Comparison of ENCODE assay signal across 13 cellular contexts in genomic region chr11:130407978-130408377, GRCh38. TPM values are rescaled to one million over a fixed set of nuclear protein-coding genes. Genes with fewer than 3 reads are reported as not detected.
DNase-seq lines count a peak whose midpoint lies in the region; ATAC-seq lines count a peak whose summit lies in the region.
"Had no signal": no experiment of that assay in that cellular context is flagged by ENCODE, and none has a peak within 500 bp of the region (broad histone marks: within the 10 kb centered on the region; RNA-seq: fewer than 3 reads in every experiment).

No MANE protein-coding gene starts in this region.

- no peak for ATAC-seq in GM21360 (IDR thresholded peaks at IDR 0.05; ENCODE audit: unreplicated experiment)
- ATAC-seq in GM21515 (IDR thresholded peaks at IDR 0.05; ENCODE audit: unreplicated experiment): no peak
- ATAC-seq in GM21825 (IDR thresholded peaks at IDR 0.05; ENCODE audit: unreplicated experiment): no peak
- ATAC-seq: gastrocnemius medialis; stimulated activated effector memory CD8-positive, alpha-beta T cell treated with anti-CD3 and anti-CD28 coated beads, Interleukin-12 subunit alpha, Interleukin-12 subunit beta, amount 100 ng/mL, for 72 hours had no signal

- H3K36me3 ChIP-seq in MG63: no peaks in the 10 kb centered on the region
- H3K36me3 ChIP-seq: gastrocnemius medialis had no signal

- DNase-seq in AG08395 (ENCODE audit: low spot score) (peak; percentile 90), MG63 (peak; percentile 95), epithelial cell of prostate (ENCODE audit: low read depth, low spot score) (peak; percentile 66), lung microvascular endothelial cell (ENCODE audit: low read depth in 2 of 2) (peak; percentile 3 to 30)
- DNase-seq in stimulated activated CD4-positive, alpha-beta T cell treated with anti-CD3 and anti-CD28 coated beads, Interleukin-12 subunit alpha, Interleukin-12 subunit beta, amount 100 ng/mL, for 4 hours: no peak
- DNase-seq: gastrocnemius medialis, NCI-H526 treated with DMSO at 0.1 percent for 48 hours had no signal

- H3K27ac ChIP-seq in epithelial cell of prostate: no peak overlapping the region
- H3K27ac ChIP-seq: C4-2B, gastrocnemius medialis, KMS-11 had no signal

- H3K27me3 ChIP-seq in MG63: no peaks in the 10 kb centered on the region
- H3K27me3 ChIP-seq: gastrocnemius medialis had no signal

- no peaks in the 10 kb centered on the region for H3K9me3 ChIP-seq in MG63
- H3K9me3 ChIP-seq: gastrocnemius medialis had no signal

- no peak overlapping the region for H3K4me3 ChIP-seq in MG63
- H3K4me3 ChIP-seq: gastrocnemius medialis had no signal

RNA-seq across cellular contexts. Expression of gene ADAMTS8, which starts 20.4 kb away (rescaled TPM):
- 2.6 and 3.5 TPM in 2 replicates for total RNA-seq in MG63 (2014; rRNA removed; shearing (Covaris generic); ENCODE audit: low replicate concordance)
- not detected in 2 replicates for total RNA-seq in lung microvascular endothelial cell

RNA-seq across cellular contexts. Expression of gene ADAMTS15, which starts 40.5 kb away (rescaled TPM):
- 1.2 and 2.1 TPM in 2 replicates for total RNA-seq in MG63 (2014; rRNA removed; shearing (Covaris generic); ENCODE audit: low replicate concordance)
- total RNA-seq in lung microvascular endothelial cell: 2.6 and 4.0 TPM in 2 replicates
